Comparison of ENCODE assay signal across 1 cellular context in genomic region chr1:240786880-240787279, GRCh38.
TF ChIP-seq lines count a peak whose summit lies in the region.

No MANE protein-coding gene starts in this region.

TF ChIP-seq in HEK293, 187 proteins besides CTCF, POLR2A, EP300 and RAD21 (continued from another document):
- 0 out of 2 replicates have a peak, but pooled peaks have one; percentile 15 for TF ChIP-seq ZNF518A (tag by site-specific recombination; conservative IDR thresholded peaks at IDR 0.05; ENCODE audit: low read depth)
- no peak for TF ChIP-seq ZNF433 (tag by site-specific recombination; IDR thresholded peaks at IDR 0.05; ENCODE audit: low read depth)
- TF ChIP-seq ZNF488 (tag by site-specific recombination; IDR thresholded peaks at IDR 0.05): no peak
- TF ChIP-seq, protein P1, sequence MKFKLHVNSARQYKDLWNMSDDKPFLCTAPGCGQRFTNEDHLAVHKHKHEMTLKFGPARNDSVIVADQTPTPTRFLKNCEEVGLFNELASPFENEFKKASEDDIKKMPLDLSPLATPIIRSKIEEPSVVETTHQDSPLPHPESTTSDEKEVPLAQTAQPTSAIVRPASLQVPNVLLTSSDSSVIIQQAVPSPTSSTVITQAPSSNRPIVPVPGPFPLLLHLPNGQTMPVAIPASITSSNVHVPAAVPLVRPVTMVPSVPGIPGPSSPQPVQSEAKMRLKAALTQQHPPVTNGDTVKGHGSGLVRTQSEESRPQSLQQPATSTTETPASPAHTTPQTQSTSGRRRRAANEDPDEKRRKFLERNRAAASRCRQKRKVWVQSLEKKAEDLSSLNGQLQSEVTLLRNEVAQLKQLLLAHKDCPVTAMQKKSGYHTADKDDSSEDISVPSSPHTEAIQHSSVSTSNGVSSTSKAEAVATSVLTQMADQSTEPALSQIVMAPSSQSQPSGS (tag by site-specific recombination; IDR thresholded peaks at IDR 0.05; ENCODE audit: low read depth): peak; percentile 70
- TF ChIP-seq, protein P2, sequence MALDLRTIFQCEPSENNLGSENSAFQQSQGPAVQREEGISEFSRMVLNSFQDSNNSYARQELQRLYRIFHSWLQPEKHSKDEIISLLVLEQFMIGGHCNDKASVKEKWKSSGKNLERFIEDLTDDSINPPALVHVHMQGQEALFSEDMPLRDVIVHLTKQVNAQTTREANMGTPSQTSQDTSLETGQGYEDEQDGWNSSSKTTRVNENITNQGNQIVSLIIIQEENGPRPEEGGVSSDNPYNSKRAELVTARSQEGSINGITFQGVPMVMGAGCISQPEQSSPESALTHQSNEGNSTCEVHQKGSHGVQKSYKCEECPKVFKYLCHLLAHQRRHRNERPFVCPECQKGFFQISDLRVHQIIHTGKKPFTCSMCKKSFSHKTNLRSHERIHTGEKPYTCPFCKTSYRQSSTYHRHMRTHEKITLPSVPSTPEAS (tag by site-specific recombination; IDR thresholded peaks at IDR 0.05): 0 out of 2 replicates have a peak, but pooled peaks have one; percentile 14
- TF ChIP-seq ZNF791 (tag by site-specific recombination; IDR thresholded peaks at IDR 0.05): no peak
- TF ChIP-seq ZNF843 (tag by site-specific recombination; IDR thresholded peaks at IDR 0.05): no peak
- no peak for TF ChIP-seq ZNF335 (tag by site-specific recombination; conservative IDR thresholded peaks at IDR 0.05)
